Comparison of ENCODE assay signal across 14 cellular contexts in the genomic region with DNA sequence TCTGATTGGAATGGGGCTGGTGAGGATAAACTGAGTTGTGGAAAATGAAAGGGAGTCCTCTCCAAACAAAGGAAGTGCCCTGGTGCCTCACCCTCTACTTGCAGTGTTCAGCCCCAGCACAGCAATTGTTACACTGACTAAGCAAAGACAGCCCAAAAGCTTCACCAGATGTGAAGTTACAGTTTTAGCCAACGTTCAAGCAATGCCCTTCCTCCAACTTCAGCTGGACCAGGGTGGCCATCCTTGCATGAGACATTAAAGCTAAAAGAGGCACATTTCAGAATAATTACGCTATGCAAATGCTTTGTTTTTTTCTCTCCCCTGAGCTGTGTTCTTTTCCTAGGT.
DNase-seq lines count a peak whose midpoint lies in the region; ATAC-seq and TF ChIP-seq lines count a peak whose summit lies in the region.
"Had no signal": no experiment of that assay in that cellular context is flagged by ENCODE, and none has a peak within 500 bp of the region (broad histone marks: within the 10 kb centered on the region; RNA-seq: fewer than 3 reads in every experiment).

No MANE protein-coding gene starts in this region.

- H3K9me3 ChIP-seq in left ventricle myocardium inferior (replicated peaks), result peaks cover 4% of the 10 kb centered on the region
- peaks cover 0 to 3% (median 0%) of the 10 kb centered on the region in 11 donors for H3K9me3 ChIP-seq in heart right ventricle
- H3K9me3 ChIP-seq in SU-DHL-6 (ENCODE audit: insufficient read depth, low read length), result 0 out of 2 replicates have a peak, but pooled peaks cover 7% of the 10 kb centered on the region
- H3K9me3 ChIP-seq in lower lobe of right lung, result no peaks in the 10 kb centered on the region

- no peak for TF ChIP-seq CTCF in left ventricle myocardium inferior (IDR thresholded peaks at IDR 0.05; ENCODE audit: borderline replicate concordance)
- TF ChIP-seq CTCF in heart right ventricle (IDR thresholded peaks at IDR 0.05), result no peak
- no peak for TF ChIP-seq CTCF in SU-DHL-6 (IDR thresholded peaks at IDR 0.05; ENCODE audit: insufficient read depth, low read length, poor library complexity, severe bottlenecking)
- TF ChIP-seq CTCF in lower lobe of right lung (IDR thresholded peaks at IDR 0.05), result no peak

- intact Hi-C loops in left ventricle myocardium inferior (cut with micrococcal nuclease), result no loop called here
- intact Hi-C loops in heart right ventricle (cut with DNase I), result no loop called here
- intact Hi-C loops in lower lobe of right lung (cut with DNase I), result no loop called here
- intact Hi-C loops in head of caudate nucleus (cut with DNase I), result no loop called here

- no peak overlapping the region for H3K27ac ChIP-seq in left ventricle myocardium inferior (replicated peaks)
- H3K27ac ChIP-seq in heart right ventricle, result no peak overlapping the region
- no peak overlapping the region for H3K27ac ChIP-seq in SU-DHL-6 (ENCODE audit: low read depth, low read length)
- no peak overlapping the region for H3K27ac ChIP-seq in lower lobe of right lung
- H3K27ac ChIP-seq: 22Rv1, C4-2B had no signal

- H3K4me1 ChIP-seq in left ventricle myocardium inferior (no peaks in the 10 kb centered on the region), heart right ventricle (no peaks in the 10 kb centered on the region), lower lobe of right lung (no peaks in the 10 kb centered on the region)

- no peak for ATAC-seq in heart right ventricle
- ATAC-seq in lower lobe of right lung, result no peak

- H3K27me3 ChIP-seq in left ventricle myocardium inferior (ENCODE audit: low read depth), result no peaks in the 10 kb centered on the region
- H3K27me3 ChIP-seq in heart right ventricle, result no peaks in the 10 kb centered on the region
- H3K27me3 ChIP-seq in SU-DHL-6 (ENCODE audit: low read length), result no peaks in the 10 kb centered on the region
- no peaks in the 10 kb centered on the region for H3K27me3 ChIP-seq in lower lobe of right lung (ENCODE audit: low read depth)

- H3K4me2 ChIP-seq in SU-DHL-6 (ENCODE audit: low read depth, low read length, poor library complexity, severe bottlenecking), result peak overlapping the region; percentile 25

- H3K4me3 ChIP-seq in left ventricle myocardium inferior, result peak overlapping the region; percentile 5
- no peak overlapping the region for H3K4me3 ChIP-seq in heart right ventricle
- H3K4me3 ChIP-seq in SU-DHL-6 (ENCODE audit: insufficient read depth, low read length, poor library complexity, severe bottlenecking), result no peak overlapping the region
- H3K4me3 ChIP-seq in lower lobe of right lung, result peak overlapping the region; percentile 12

- no peaks in the 10 kb centered on the region for H3F3A ChIP-seq in SU-DHL-6 (ENCODE audit: insufficient read depth)

- DNase-seq in left ventricle myocardium inferior (no peak), heart right ventricle (no peak), lower lobe of right lung (no peak), cortex of kidney (lab: John Stamatoyannopoulos, UW) (no peak), T-helper 2 cell (no peak), head of caudate nucleus (no peak)
- DNase-seq in activated naive CD4-positive, alpha-beta T cell treated with Interleukin-2 at 50 U/mL for 16 hours, result no peak
- DNase-seq: H7, NCI-H1930, NCI-H510A, SIG-M5 had no signal

- peak overlapping the region; percentile 17 for H2AFZ ChIP-seq in SU-DHL-6 (ENCODE audit: low read depth, low read length, severe bottlenecking)

- H3K9ac ChIP-seq in SU-DHL-6 (ENCODE audit: low read length), result no peak overlapping the region

- H3K9me2 ChIP-seq in SU-DHL-6 (replicated peaks; ENCODE audit: insufficient read depth, low read length), result no peaks in the 10 kb centered on the region

- H3K79me2 ChIP-seq in SU-DHL-6 (ENCODE audit: insufficient read depth, low read length), result no peaks in the 10 kb centered on the region

- no peaks in the 10 kb centered on the region for H4K20me1 ChIP-seq in SU-DHL-6 (ENCODE audit: low read depth, low read length)

- WGBS in heart right ventricle, 2 donors, result 49 to 51% methylated on average over 2 of the region's 2 CpGs

- H3K36me3 ChIP-seq in left ventricle myocardium inferior, result no peaks in the 10 kb centered on the region
- H3K36me3 ChIP-seq in heart right ventricle, result no peaks in the 10 kb centered on the region
- H3K36me3 ChIP-seq in SU-DHL-6 (ENCODE audit: low read length), result no peaks in the 10 kb centered on the region
- H3K36me3 ChIP-seq in lower lobe of right lung, result no peaks in the 10 kb centered on the region

Comparison
In these comparisons a context has a peak if more than half of its experiments do, and no peak if none do; other contexts are left out.
1. H3K4me3 ChIP-seq: peak in left ventricle myocardium inferior (single experiment) and lower lobe of right lung (single experiment); none in heart right ventricle (0 of 10) and SU-DHL-6 (single experiment).